Comparison of ENCODE assay signal across 20 cellular contexts in the genomic region with DNA sequence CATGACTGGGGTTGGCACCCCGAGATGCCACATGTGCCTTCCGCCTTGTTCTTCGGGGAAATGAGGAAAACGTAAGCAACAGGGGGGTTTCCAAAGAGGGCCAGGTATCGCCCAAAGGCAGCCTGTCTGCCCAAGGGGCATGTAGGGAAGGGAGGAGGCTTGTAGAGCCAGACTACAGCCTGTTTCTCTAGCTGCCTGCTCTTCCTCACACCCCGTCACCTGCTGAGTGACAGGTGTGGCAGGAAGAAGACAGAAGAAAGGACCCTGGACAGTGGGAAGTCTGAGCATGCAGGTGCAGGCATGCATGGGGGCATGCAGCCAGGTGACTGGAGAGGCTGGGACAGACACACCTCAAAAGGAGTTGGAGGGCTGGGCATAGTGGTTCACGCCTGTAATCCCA. TPM values are rescaled to one million over a fixed set of nuclear protein-coding genes. Genes with fewer than 3 reads are reported as not detected.
DNase-seq lines count a peak whose midpoint lies in the region; ATAC-seq lines count a peak whose summit lies in the region.
"Had no signal": no experiment of that assay in that cellular context is flagged by ENCODE, and none has a peak within 500 bp of the region (broad histone marks: within the 10 kb centered on the region; RNA-seq: fewer than 3 reads in every experiment).

No MANE protein-coding gene starts in this region.

- H3K4me1 Mint-ChIP-seq in T-helper 1 cell treated with Interleukin-12 subunit alpha and Interleukin-12 subunit beta and Interleukin-4 antibody, amounts not matched to agents 30 μg/mL and 1 μg/mL, for 36 hours (ENCODE audit: low read depth), result peaks cover 20% of the 10 kb centered on the region
- peaks cover 20% of the 10 kb centered on the region for H3K4me1 Mint-ChIP-seq in activated naive CD8-positive, alpha-beta T cell treated with anti-CD3 and anti-CD28 coated beads for 36 hours

- H3K9me3 Mint-ChIP-seq in T-helper 1 cell treated with Interleukin-12 subunit alpha and Interleukin-12 subunit beta and Interleukin-4 antibody, amounts not matched to agents 30 μg/mL and 1 μg/mL, for 36 hours, result no peaks in the 10 kb centered on the region
- no peaks in the 10 kb centered on the region for H3K9me3 Mint-ChIP-seq in activated naive CD8-positive, alpha-beta T cell treated with anti-CD3 and anti-CD28 coated beads for 36 hours
- H3K9me3 Mint-ChIP-seq: nephron progenitor cell had no signal

- peak overlapping the region in 18 of 21 experiments; percentile 3 to 78 (median 42) for H3K27ac ChIP-seq in skin epidermis
- H3K27ac ChIP-seq: BLaER1 treated with 17β-estradiol and CSF1 and Interleukin-3, amounts not matched to agents 10 nM and 100 nM; colonic mucosa; gastrocnemius medialis; SK-N-MC; testis had no signal

- no peaks in the 10 kb centered on the region for H3K36me3 Mint-ChIP-seq in T-helper 1 cell treated with Interleukin-12 subunit alpha and Interleukin-12 subunit beta and Interleukin-4 antibody, amounts not matched to agents 30 μg/mL and 1 μg/mL, for 36 hours (ENCODE audit: low read depth)
- no peaks in the 10 kb centered on the region for H3K36me3 Mint-ChIP-seq in activated naive CD8-positive, alpha-beta T cell treated with anti-CD3 and anti-CD28 coated beads for 36 hours

- DNase-seq in T-helper 1 cell (no peak), cerebellar cortex (ENCODE audit: low spot score) (no peak), retina (no peak), NCI-H446 treated with DMSO at 0.1 percent for 48 hours (lab: John Stamatoyannopoulos, UW) (no peak)
- no peak for DNase-seq in activated naive CD8-positive, alpha-beta T cell treated with anti-CD3 and anti-CD28 coated beads for 36 hours
- DNase-seq: activated naive CD4-positive, alpha-beta T cell treated with Interleukin-2 at 50 U/mL for 16 hours; colonic mucosa; gastrocnemius medialis; left cardiac atrium; NCI-H2081; NCI-H526; nephron progenitor cell; testis had no signal

- no peak overlapping the region for H3K4me3 Mint-ChIP-seq in T-helper 1 cell treated with Interleukin-12 subunit alpha and Interleukin-12 subunit beta and Interleukin-4 antibody, amounts not matched to agents 30 μg/mL and 1 μg/mL, for 36 hours
- H3K4me3 Mint-ChIP-seq in activated naive CD8-positive, alpha-beta T cell treated with anti-CD3 and anti-CD28 coated beads for 36 hours, result no peak overlapping the region
- H3K4me3 Mint-ChIP-seq: nephron progenitor cell had no signal

- peak; percentile 4 for ATAC-seq in HG03342 (IDR thresholded peaks at IDR 0.05; ENCODE audit: unreplicated experiment)
- ATAC-seq: left cardiac atrium had no signal

- H3K4me3 ChIP-seq in skin epidermis, result no peak overlapping the region
- H3K4me3 ChIP-seq: BLaER1 treated with 17β-estradiol and CSF1 and Interleukin-3, amounts not matched to agents 10 nM and 100 nM; colonic mucosa; gastrocnemius medialis; SK-N-MC; smooth muscle cell; testis had no signal

- no peaks in the 10 kb centered on the region for H3K27me3 Mint-ChIP-seq in T-helper 1 cell treated with Interleukin-12 subunit alpha and Interleukin-12 subunit beta and Interleukin-4 antibody, amounts not matched to agents 30 μg/mL and 1 μg/mL, for 36 hours (ENCODE audit: low read depth)
- no peaks in the 10 kb centered on the region for H3K27me3 Mint-ChIP-seq in activated naive CD8-positive, alpha-beta T cell treated with anti-CD3 and anti-CD28 coated beads for 36 hours

- peak overlapping the region; percentile 72 for H3K27ac Mint-ChIP-seq in T-helper 1 cell treated with Interleukin-12 subunit alpha and Interleukin-12 subunit beta and Interleukin-4 antibody, amounts not matched to agents 30 μg/mL and 1 μg/mL, for 36 hours
- peak overlapping the region; percentile 39 for H3K27ac Mint-ChIP-seq in activated naive CD8-positive, alpha-beta T cell treated with anti-CD3 and anti-CD28 coated beads for 36 hours
- H3K27ac Mint-ChIP-seq: nephron progenitor cell, progenitor cell of endocrine pancreas had no signal

RNA-seq across cellular contexts. Expression of gene PLA2G4E, which starts 9.8 kb away (rescaled TPM):
- total RNA-seq in activated naive CD8-positive, alpha-beta T cell treated with anti-CD3 and anti-CD28 coated beads for 36 hours, result not detected
- total RNA-seq: gastrocnemius medialis, progenitor cell of endocrine pancreas had no signal

RNA-seq across cellular contexts. Expression of gene EHD4, which starts 38.7 kb away (rescaled TPM):
- total RNA-seq in activated naive CD8-positive, alpha-beta T cell treated with anti-CD3 and anti-CD28 coated beads for 36 hours, result 10 to 100 TPM; 23.5 to 23.6 TPM
